In the genomic region with DNA sequence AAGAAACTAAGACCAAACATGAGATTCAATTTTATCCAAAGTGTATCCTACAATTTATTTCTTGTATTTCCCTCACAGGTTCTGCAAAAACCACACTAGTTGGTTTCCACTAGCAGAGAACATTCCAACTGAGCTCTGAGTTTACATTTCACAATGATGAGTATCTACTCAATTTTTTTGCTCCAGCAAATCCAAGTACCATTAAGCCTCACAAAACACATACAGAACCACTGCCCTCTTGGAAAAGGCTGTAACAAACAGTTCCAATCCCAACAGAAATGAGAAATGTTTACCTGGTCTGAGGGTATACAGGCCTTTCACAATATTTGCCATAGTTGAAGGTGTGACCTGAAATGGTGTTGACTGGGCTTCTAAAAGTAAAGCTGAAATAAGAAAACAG, we compare ENCODE assay signal across 22 cellular contexts. TPM values are rescaled to one million over a fixed set of nuclear protein-coding genes. Genes with fewer than 3 reads are reported as not detected.
DNase-seq lines count a peak whose midpoint lies in the region; ATAC-seq, FAIRE-seq and TF ChIP-seq lines count a peak whose summit lies in the region.
"Had no signal": no experiment of that assay in that cellular context is flagged by ENCODE, and none has a peak within 500 bp of the region (broad histone marks: within the 10 kb centered on the region; RNA-seq: fewer than 3 reads in every experiment).

No MANE protein-coding gene starts in this region.

- no peak overlapping the region for H3K9ac ChIP-seq in liver (ENCODE audit: low read depth in 1 of 2, low read length in 2 of 2)
- H3K9ac ChIP-seq in HepG2 (ENCODE audit: insufficient read depth, low read depth, low read length): no peak overlapping the region
- H3K9ac ChIP-seq: parathyroid adenoma had no signal

- no TSS peak for BruUV-seq in HepG2 (replicated peaks; lab: Mats Ljungman, UMichigan)

- TF ChIP-seq RAD21 in liver (IDR thresholded peaks at IDR 0.05) (no peak), HepG2 (CRISPR knock-in tag; IDR thresholded peaks at IDR 0.05) (no peak)

- H3K4me2 ChIP-seq in HepG2 (ENCODE audit: low read depth, low read length): no peak overlapping the region
- H3K4me2 ChIP-seq: GM23338 had no signal

- no peak overlapping the region for H2AFZ ChIP-seq in HepG2 (ENCODE audit: low read length)
- H2AFZ ChIP-seq: GM23338, parathyroid adenoma had no signal

- POLR2A ChIA-PET in HepG2 (lab: Yijun Ruan, JAX): no interaction called here

- CTCF ChIA-PET in HepG2 (lab: Yijun Ruan, JAX; ENCODE audit: low intra/inter-chr PET ratio, low total read pairs): no interaction called here

- no peaks in the 10 kb centered on the region for H3K79me2 ChIP-seq in HepG2 (ENCODE audit: insufficient read depth, low read length)

- in situ Hi-C loops in HepG2 (cut with HindIII; ENCODE audit: extremely low pct_ligation_motif_present, low pct_unique_long_range_greater_than_20kb): no loop called here

- intact Hi-C loops in HepG2 (cut with micrococcal nuclease; ENCODE audit: unreplicated experiment): no loop called here
- intact Hi-C loops in upper lobe of right lung (cut with DNase I): no loop called here
- intact Hi-C loops in spleen (cut with DNase I; ENCODE audit: low total_unique reads): no loop called here

- no peaks in the 10 kb centered on the region for H3K27me3 ChIP-seq in liver (ENCODE audit: control insufficient read depth in 4 of 4, insufficient read depth in 4 of 4, low read length in 3 of 4)
- H3K27me3 ChIP-seq in HepG2 (ENCODE audit: control insufficient read depth in 1 of 2, insufficient read depth in 2 of 2, low read length in 2 of 2): no peaks in the 10 kb centered on the region; a peak in 1 of 5 replicates
- no peaks in the 10 kb centered on the region for H3K27me3 ChIP-seq in upper lobe of right lung
- H3K27me3 ChIP-seq in spleen (replicated peaks in 1 of 7): no peaks in the 10 kb centered on the region
- H3K27me3 ChIP-seq: adrenal gland had no signal

- TF ChIP-seq EP300 in HepG2 (IDR thresholded peaks at IDR 0.05; ENCODE audit: low read depth in 2 of 2, low read length in 2 of 2): no peak
- TF ChIP-seq EP300 in HepG2 (CRISPR knock-in tag; IDR thresholded peaks at IDR 0.05; ENCODE audit: borderline replicate concordance): no peak

- no peak for DNase-seq in HepG2 (ENCODE audit: low spot score)
- DNase-seq in cardiac fibroblast (ENCODE audit: low read depth in 2 of 2): peak; percentile 5 to 10
- DNase-seq in iris pigment epithelial cell (ENCODE audit: low read depth): peak; percentile 83
- no peak for DNase-seq in upper lobe of right lung
- no peak for DNase-seq in spleen
- no peak for DNase-seq in H4 (ENCODE audit: low spot score)
- DNase-seq: activated CD8-positive, alpha-beta memory T cell treated with anti-CD3 and anti-CD28 coated beads for 24 hours; adrenal gland; COR-L47; Karpas-422; NCI-H1436 treated with DMSO at 0.1 percent for 48 hours; NCI-H345; stimulated activated naive B cell treated with anti-CD40 and anti-IgM and Interleukin-4, amounts not matched to agents 10 μg/mL and 1 μg/mL and 100 μg/mL, for 72 hours; T-cell had no signal

- ATAC-seq in HepG2 (no peak), upper lobe of right lung (peak; percentile 75), GM21717 (IDR thresholded peaks at IDR 0.05; ENCODE audit: unreplicated experiment) (no peak)
- ATAC-seq: activated T-helper 17 cell treated with anti-CD3 and anti-CD28 coated beads, Interleukin-2, amount 50 U/mL, for 72 hours; GM23338; stimulated activated naive B cell treated with anti-CD40 and anti-IgM and Interleukin-4, amounts not matched to agents 10 μg/mL and 1 μg/mL and 100 μg/mL, for 72 hours; T-cell had no signal

- H3K27ac ChIP-seq in liver (ENCODE audit: low read depth in 1 of 2, low read length in 2 of 2): no peak overlapping the region
- no peak overlapping the region for H3K27ac ChIP-seq in HepG2 (ENCODE audit: extremely low read length, insufficient read depth, low read length)
- H3K27ac ChIP-seq in upper lobe of right lung: no peak overlapping the region
- H3K27ac ChIP-seq in spleen: no peak overlapping the region
- H3K27ac ChIP-seq: adrenal gland, coronary artery, parathyroid adenoma had no signal

- H3K4me1 ChIP-seq in liver (ENCODE audit: control insufficient read depth in 4 of 4, insufficient read depth in 4 of 4, low read length in 3 of 4) (peaks cover 0 to 3% (median 1%) of the 10 kb centered on the region in 4 donors), HepG2 (ENCODE audit: insufficient read depth, low read length) (peaks cover 16% of the 10 kb centered on the region), upper lobe of right lung (no peaks in the 10 kb centered on the region), spleen (peaks cover 0 to 15% (median 3%) of the 10 kb centered on the region in 6 donors)
- H3K4me1 ChIP-seq: parathyroid adenoma had no signal

- TF ChIP-seq CTCF in liver (IDR thresholded peaks at IDR 0.05; ENCODE audit: low read depth, low read length, missing input control) (no peak), HepG2 (CRISPR knock-in tag; IDR thresholded peaks at IDR 0.05) (no peak), cardiac fibroblast (IDR thresholded peaks at IDR 0.05; ENCODE audit: low read depth, low read length) (no peak), upper lobe of right lung (IDR thresholded peaks at IDR 0.05) (no peak), spleen (IDR thresholded peaks at IDR 0.05 in 8 of 11, conservative IDR thresholded peaks at IDR 0.05 in 3 of 11) (no peak)

- H3K9me3 ChIP-seq in liver (ENCODE audit: control insufficient read depth in 4 of 4, low read length in 3 of 4): no peaks in the 10 kb centered on the region
- H3K9me3 ChIP-seq in HepG2 (ENCODE audit: low read length): no peaks in the 10 kb centered on the region
- H3K9me3 ChIP-seq in upper lobe of right lung: no peaks in the 10 kb centered on the region
- no peaks in the 10 kb centered on the region for H3K9me3 ChIP-seq in spleen
- H3K9me3 ChIP-seq: adrenal gland had no signal

- TF ChIP-seq POLR2A in HepG2 (IDR thresholded peaks at IDR 0.05; ENCODE audit: insufficient read depth in 1 of 2, low read depth in 2 of 2, low read length in 2 of 2) (no peak), spleen (IDR thresholded peaks at IDR 0.05) (no peak)

- H3K36me3 ChIP-seq in liver (ENCODE audit: control insufficient read depth in 4 of 4, insufficient read depth in 3 of 4, low read depth in 1 of 4, low read length in 3 of 4) (peaks cover 0 to 3% (median 2%) of the 10 kb centered on the region in 4 donors), HepG2 (replicated peaks in 1 of 2; ENCODE audit: control insufficient read depth in 1 of 2, insufficient read depth in 2 of 2, low read length in 2 of 2) (peaks cover 4 to 12% of the 10 kb centered on the region in 2 experiments; a peak in 4 of 5 replicates), upper lobe of right lung (peaks cover 12% of the 10 kb centered on the region), spleen (peaks cover 0 to 69% (median 10%) of the 10 kb centered on the region in 6 donors)

- no peaks in the 10 kb centered on the region for H4K20me1 ChIP-seq in HepG2 (ENCODE audit: insufficient read depth, low read length)

- no peak overlapping the region for H3K4me3 ChIP-seq in liver (ENCODE audit: low read depth in 1 of 3, low read length in 3 of 3)
- H3K4me3 ChIP-seq in HepG2 (replicated peaks in 1 of 3; ENCODE audit: insufficient read depth in 1 of 3, low read depth in 2 of 3, low read length in 3 of 3): no peak overlapping the region
- H3K4me3 ChIP-seq in cardiac fibroblast (replicated peaks in 1 of 2; ENCODE audit: low read depth in 2 of 2, low read length in 2 of 2): no peak overlapping the region
- no peak overlapping the region for H3K4me3 ChIP-seq in upper lobe of right lung
- H3K4me3 ChIP-seq in spleen: no peak overlapping the region
- H3K4me3 ChIP-seq: adrenal gland, coronary artery, GM23338 had no signal

- no peak for FAIRE-seq in HepG2 (lab: Jason Lieb, UNC)
- FAIRE-seq: GM12891, urothelium cell line had no signal

TF ChIP-seq in liver, 16 proteins besides CTCF, POLR2A, EP300 and RAD21 (continues in another document):
- TF ChIP-seq, protein P1, sequence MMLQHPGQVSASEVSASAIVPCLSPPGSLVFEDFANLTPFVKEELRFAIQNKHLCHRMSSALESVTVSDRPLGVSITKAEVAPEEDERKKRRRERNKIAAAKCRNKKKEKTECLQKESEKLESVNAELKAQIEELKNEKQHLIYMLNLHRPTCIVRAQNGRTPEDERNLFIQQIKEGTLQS (IDR thresholded peaks at IDR 0.05): no peak

TF ChIP-seq in HepG2, 621 proteins besides CTCF, POLR2A, EP300 and RAD21 (continues in another document):
- TF ChIP-seq ZNF749 (CRISPR knock-in tag; IDR thresholded peaks at IDR 0.05; ENCODE audit: borderline replicate concordance) (no peak), SP2 (CRISPR knock-in tag; IDR thresholded peaks at IDR 0.05) (no peak), POLR2AphosphoS2 (IDR thresholded peaks at IDR 0.05; ENCODE audit: low read depth, low read length) (no peak), HDAC2 (CRISPR knock-in tag; IDR thresholded peaks at IDR 0.05) (no peak)

RNA-seq across cellular contexts. Expression of a gene that starts 59.9 kb away (rescaled TPM):
- total RNA-seq in liver (10 to 100 TPM; 12.8 to 13.5 TPM), HepG2 (2016; rRNA removed; fragmentation: Illumina TruSeq; extraction: Trizol) (31.0 and 43.6 TPM in 2 replicates), upper lobe of right lung (47.7 TPM), spleen (10 to 100 TPM; 29.9 to 56.7 (median 42.6) TPM)
- polyA plus RNA-seq in liver (10 to 100 TPM in 1 of 2 donors, 1 to 10 TPM in 1; 3.9 to 15.8 TPM), HepG2 (2011; rRNA removed) (10.6 and 14.2 TPM in 2 replicates), spleen (1 to 10 TPM; 4.3 to 7.3 (median 4.5) TPM)
- total RNA-seq in HepG2 (2016; cell fraction: cytosol; rRNA removed; fragmentation: Illumina TruSeq; extraction: Trizol; ENCODE audit: low read depth): 9.3 and 13.6 TPM in 2 replicates
- total RNA-seq in HepG2 (2016; cell fraction: insoluble cytoplasmic fraction; rRNA removed; fragmentation: Illumina TruSeq; extraction: Trizol): 29.9 and 40.9 TPM in 2 replicates
- 23.6 and 25.5 TPM in 2 replicates for total RNA-seq in HepG2 (2016; cell fraction: membrane; rRNA removed; fragmentation: Illumina TruSeq; extraction: Trizol)
- 35.3 and 37.2 TPM in 2 replicates for total RNA-seq in HepG2 (2016; cell fraction: nucleus; rRNA removed; fragmentation: Illumina TruSeq; extraction: Trizol)
- 3.9 and 5.9 TPM in 2 replicates for polyA plus RNA-seq in HepG2 (2011; cell fraction: cytosol; rRNA removed)
- 6.9 and 7.8 TPM in 2 replicates for polyA plus RNA-seq in HepG2 (2011; cell fraction: nucleus; rRNA removed)
- polyA plus RNA-seq in HepG2 (2012): 8.3 and 12.1 TPM in 2 replicates
- polyA plus RNA-seq in HepG2 (2016; cell fraction: cytosol; fragmentation: Illumina TruSeq; extraction: Trizol; ENCODE audit: low read depth): 2.5 and 3.3 TPM in 2 replicates
- 18.3 and 18.5 TPM in 2 replicates for polyA plus RNA-seq in HepG2 (2016; cell fraction: insoluble cytoplasmic fraction; fragmentation: Illumina TruSeq; extraction: Trizol; ENCODE audit: low read depth)
- polyA plus RNA-seq in HepG2 (2016; cell fraction: membrane; fragmentation: Illumina TruSeq; extraction: Trizol; ENCODE audit: low read depth): 7.7 and 8.5 TPM in 2 replicates
- polyA plus RNA-seq in HepG2 (2016; cell fraction: nucleus; fragmentation: Illumina TruSeq; extraction: Trizol; ENCODE audit: insufficient read depth, low read depth): 15.3 and 21.2 TPM in 2 replicates
- polyA minus RNA-seq in HepG2 (2011; rRNA and poly(A)+ RNA removed; ENCODE audit: low replicate concordance): 11.8 and 27.1 TPM in 2 replicates
- polyA minus RNA-seq in HepG2 (2011; cell fraction: cytosol; rRNA and poly(A)+ RNA removed): 18.8 and 27.1 TPM in 2 replicates
- polyA minus RNA-seq in HepG2 (2011; cell fraction: nucleus; rRNA and poly(A)+ RNA removed): 35.0 and 37.0 TPM in 2 replicates
- total RNA-seq in H4 (2014; rRNA removed; shearing (Covaris generic)): 15.6 and 16.3 TPM in 2 replicates

Comparison
In these comparisons a context has a peak if more than half of its experiments do, and no peak if none do; other contexts are left out.
1. DNase-seq: peak in cardiac fibroblast (2 of 2) and iris pigment epithelial cell (single experiment); none in HepG2 (single experiment), upper lobe of right lung (single experiment), spleen (single experiment) and H4 (single experiment).